ENCODE assay signal across 8 cellular contexts in genomic region chr1:90114521-90115141, GRCh38.
A peak's percentile ranks its signal among the peaks of the same experiment; 100 is the strongest.
DNase-seq lines count a peak whose midpoint lies in the region; ATAC-seq and TF ChIP-seq lines count a peak whose summit lies in the region.

No MANE protein-coding gene starts in this region.

- no peaks in the 10 kb centered on the region for H3K9me3 Mint-ChIP-seq in natural killer cell
- no peaks in the 10 kb centered on the region for H3K9me3 Mint-ChIP-seq in natural killer cell treated with Interleukin-12 subunit alpha and Interleukin-12 subunit beta and Interleukin-15 and Interleukin-18, amount 100 ng/mL, for 72 hours
- no peaks in the 10 kb centered on the region for H3K9me3 Mint-ChIP-seq in glutamatergic neuron (ENCODE audit: unreplicated experiment)
- H3K9me3 Mint-ChIP-seq in type B pancreatic cell = no peaks in the 10 kb centered on the region

- TF ChIP-seq CTCF in natural killer cell (IDR thresholded peaks at IDR 0.05) = peak; percentile 38
- TF ChIP-seq CTCF in glutamatergic neuron (IDR thresholded peaks at IDR 0.05; ENCODE audit: partially characterized antibody, unreplicated experiment) = peak; percentile 58
- peak; percentile 85 for TF ChIP-seq CTCF in type B pancreatic cell (conservative IDR thresholded peaks at IDR 0.05)

- H3K27me3 Mint-ChIP-seq in natural killer cell (ENCODE audit: low read depth in 2 of 2) (peaks cover 14 to 35% of the 10 kb centered on the region in 2 donors), glutamatergic neuron (ENCODE audit: unreplicated experiment) (peaks cover 2% of the 10 kb centered on the region), type B pancreatic cell (peaks cover 21% of the 10 kb centered on the region)
- peaks cover 26% of the 10 kb centered on the region in 2 donors for H3K27me3 Mint-ChIP-seq in natural killer cell treated with Interleukin-12 subunit alpha and Interleukin-12 subunit beta and Interleukin-15 and Interleukin-18, amount 100 ng/mL, for 72 hours

- no peaks in the 10 kb centered on the region for H3K36me3 Mint-ChIP-seq in natural killer cell
- no peaks in the 10 kb centered on the region for H3K36me3 Mint-ChIP-seq in natural killer cell treated with Interleukin-12 subunit alpha and Interleukin-12 subunit beta and Interleukin-15 and Interleukin-18, amount 100 ng/mL, for 72 hours
- peaks cover 5% of the 10 kb centered on the region for H3K36me3 Mint-ChIP-seq in glutamatergic neuron (ENCODE audit: unreplicated experiment)
- no peaks in the 10 kb centered on the region for H3K36me3 Mint-ChIP-seq in type B pancreatic cell

- intact Hi-C loops in natural killer cell (cut with micrococcal nuclease) = no loop called here

- H3K4me1 Mint-ChIP-seq in natural killer cell = no peaks in the 10 kb centered on the region
- no peaks in the 10 kb centered on the region for H3K4me1 Mint-ChIP-seq in natural killer cell treated with Interleukin-12 subunit alpha and Interleukin-12 subunit beta and Interleukin-15 and Interleukin-18, amount 100 ng/mL, for 72 hours (ENCODE audit: low read depth in 2 of 2)
- no peaks in the 10 kb centered on the region for H3K4me1 Mint-ChIP-seq in glutamatergic neuron (ENCODE audit: low read depth, unreplicated experiment)
- no peaks in the 10 kb centered on the region for H3K4me1 Mint-ChIP-seq in type B pancreatic cell (ENCODE audit: unreplicated experiment)

- H3K27ac Mint-ChIP-seq in natural killer cell = no peak overlapping the region
- no peak overlapping the region for H3K27ac Mint-ChIP-seq in natural killer cell treated with Interleukin-12 subunit alpha and Interleukin-12 subunit beta and Interleukin-15 and Interleukin-18, amount 100 ng/mL, for 72 hours
- no peak overlapping the region for H3K27ac Mint-ChIP-seq in glutamatergic neuron (ENCODE audit: unreplicated experiment)
- H3K27ac Mint-ChIP-seq in type B pancreatic cell = no peak overlapping the region

- no peak for DNase-seq in natural killer cell
- DNase-seq in natural killer cell treated with Interleukin-12 subunit alpha and Interleukin-12 subunit beta and Interleukin-15 and Interleukin-18, amount 100 ng/mL, for 72 hours (ENCODE audit: low spot score) = no peak
- peak; percentile 83 for DNase-seq in NCI-H1694 (lab: John Stamatoyannopoulos, UW)
- DNase-seq in T1000 (lab: John Stamatoyannopoulos, UW) = peak; percentile 1
- no peak for DNase-seq in glutamatergic neuron
- DNase-seq in type B pancreatic cell (ENCODE audit: extremely low spot score, unreplicated experiment) = no peak
- no peak for DNase-seq in HK-2 (ENCODE audit: unreplicated experiment)

- ATAC-seq in natural killer cell (no peak), GM21423 (IDR thresholded peaks at IDR 0.05; ENCODE audit: unreplicated experiment) (no peak)
- no peak for ATAC-seq in natural killer cell treated with Interleukin-12 subunit alpha and Interleukin-12 subunit beta and Interleukin-15 and Interleukin-18, amount 100 ng/mL, for 72 hours

- H3K4me3 Mint-ChIP-seq in natural killer cell = no peak overlapping the region
- H3K4me3 Mint-ChIP-seq in natural killer cell treated with Interleukin-12 subunit alpha and Interleukin-12 subunit beta and Interleukin-15 and Interleukin-18, amount 100 ng/mL, for 72 hours = no peak overlapping the region
- no peak overlapping the region for H3K4me3 Mint-ChIP-seq in glutamatergic neuron (ENCODE audit: unreplicated experiment)
- H3K4me3 Mint-ChIP-seq in type B pancreatic cell = no peak overlapping the region

Comparison
In these comparisons a context has a peak if more than half of its experiments do, and no peak if none do; other contexts are left out.
1. DNase-seq: peak in NCI-H1694 (single experiment) and T1000 (single experiment); none in natural killer cell (single experiment), natural killer cell treated with Interleukin-12 subunit alpha and Interleukin-12 subunit beta and Interleukin-15 and Interleukin-18, amount 100 ng/mL, for 72 hours (single experiment), glutamatergic neuron (single experiment), type B pancreatic cell (single experiment) and HK-2 (single experiment).
2. Peak in every context shown above with its lines, with median percentiles within 50 percentile points of each other: CTCF ChIP-seq.